In genomic region chr12:50928392-50928791, GRCh38 we compare ENCODE assay signal across 14 cellular contexts. TPM values are rescaled to one million over a fixed set of nuclear protein-coding genes. Genes with fewer than 3 reads are reported as not detected.
DNase-seq lines count a peak whose midpoint lies in the region; ATAC-seq and TF ChIP-seq lines count a peak whose summit lies in the region.
"Had no signal": no experiment of that assay in that cellular context is flagged by ENCODE, and none has a peak within 500 bp of the region (broad histone marks: within the 10 kb centered on the region; RNA-seq: fewer than 3 reads in every experiment).

No MANE protein-coding gene starts in this region.

- TF ChIP-seq EP300 in esophagus muscularis mucosa (IDR thresholded peaks at IDR 0.05) (no peak), ovary (IDR thresholded peaks at IDR 0.05) (no peak)

- no peaks in the 10 kb centered on the region for H3K36me3 Mint-ChIP-seq in HFFc6 (ENCODE audit: low read depth)

- H3K4me2 ChIP-seq in MM.1S (ENCODE audit: low read depth, low read length): peak overlapping the region; percentile 61

- H2AFZ ChIP-seq in MM.1S (ENCODE audit: low read length): no peak overlapping the region

- DNase-seq in MM.1S: no peak
- no peak for DNase-seq in esophagus muscularis mucosa (ENCODE audit: extremely low spot score)
- no peak for DNase-seq in ovary
- no peak for DNase-seq in activated T-cell treated with anti-CD3 and anti-CD28 coated beads, Interleukin-2, amount 50 U/mL, for 1 hour
- DNase-seq in NCI-H146 treated with DMSO at 0.1 percent for 48 hours (lab: John Stamatoyannopoulos, UW; ENCODE audit: unreplicated experiment): no peak
- DNase-seq in HFFc6: no peak
- no peak for DNase-seq in mucosa of descending colon
- DNase-seq: activated CD4-positive, alpha-beta T cell treated with anti-CD3 and anti-CD28 coated beads, Interleukin-2, amount 50 U/mL, for 4 hours; AML-193; brain microvascular endothelial cell; Kasumi-1; OCI-M1; stimulated activated CD4-positive, alpha-beta T cell treated with anti-CD3 and anti-CD28 coated beads, Interleukin-4, amount 100 ng/mL, for 1 hour had no signal

- H4K20me1 ChIP-seq in MM.1S (ENCODE audit: insufficient read depth, low read length): 0 out of 2 replicates have a peak, but pooled peaks cover 15% of the 10 kb centered on the region

- H3K27ac ChIP-seq in 22Rv1 (0 out of 2 replicates have a peak overlapping the region, but pooled peaks have one; percentile 1), MM.1S (ENCODE audit: low read length) (peak overlapping the region; percentile 94; the same call in 1 of the 2 replicates), esophagus muscularis mucosa (replicated peaks in 1 of 4) (peak overlapping the region; percentile 87 to 91 (median 88)), ovary (peak overlapping the region in 1 of 2 donors; percentile 14)
- H3K27ac ChIP-seq: brain microvascular endothelial cell had no signal

- H3K9me2 ChIP-seq in MM.1S (replicated peaks; ENCODE audit: insufficient read depth, low read length): no peaks in the 10 kb centered on the region

- intact Hi-C loops in esophagus muscularis mucosa (cut with DNase I) (loop anchor here (5.0 kb wide), 1 partner anchor 161 kb away; no protein-coding TSS in a partner anchor), ovary (cut with DNase I) (loop anchor here in 2 of 4 donors (10.0 kb wide), 1 partner anchor 56 kb away; no protein-coding TSS in a partner anchor), mucosa of descending colon (cut with DNase I, micrococcal nuclease) (no loop called here)

- H3K9me3 ChIP-seq in MM.1S (replicated peaks; ENCODE audit: insufficient read depth, low read length) (no peaks in the 10 kb centered on the region), esophagus muscularis mucosa (no peaks in the 10 kb centered on the region), ovary (no peaks in the 10 kb centered on the region), mucosa of descending colon (no peaks in the 10 kb centered on the region)

- H3K9ac ChIP-seq in MM.1S (ENCODE audit: low read length): peak overlapping the region; percentile 79; the same call in 1 of the 2 replicates

- H3K4me1 ChIP-seq in MM.1S (ENCODE audit: low read length) (peaks cover 11% of the 10 kb centered on the region), esophagus muscularis mucosa (peaks cover 30 to 68% (median 66%) of the 10 kb centered on the region in 4 donors), ovary (ENCODE audit: insufficient read depth) (peaks cover 6% of the 10 kb centered on the region), mucosa of descending colon (ENCODE audit: low read depth) (peaks cover 35% of the 10 kb centered on the region)

- H3K27ac Mint-ChIP-seq in HFFc6: no peak overlapping the region

- H3K27me3 ChIP-seq in MM.1S (replicated peaks; ENCODE audit: insufficient read depth, low read length) (no peaks in the 10 kb centered on the region), esophagus muscularis mucosa (no peaks in the 10 kb centered on the region), ovary (no peaks in the 10 kb centered on the region)
- H3K27me3 ChIP-seq: brain microvascular endothelial cell had no signal

- WGBS in esophagus muscularis mucosa: 63% methylated on average over 3 of the region's 3 CpGs
- 61 to 73% (median 61%) methylated on average over 3 of the region's 3 CpGs for WGBS in ovary, 3 donors

- H3K4me3 ChIP-seq in MM.1S (ENCODE audit: low read length): peak overlapping the region; percentile 84
- H3K4me3 ChIP-seq in esophagus muscularis mucosa: peak overlapping the region; percentile 72 to 91 (median 83)
- peak overlapping the region; percentile 69 for H3K4me3 ChIP-seq in ovary
- H3K4me3 ChIP-seq in mucosa of descending colon: no peak overlapping the region

- TF ChIP-seq POLR2A in esophagus muscularis mucosa (IDR thresholded peaks at IDR 0.05; ENCODE audit: low read depth) (no peak), ovary (IDR thresholded peaks at IDR 0.05) (no peak)

- no peak for ATAC-seq in mucosa of descending colon

- H3K27me3 Mint-ChIP-seq in HFFc6 (ENCODE audit: insufficient read depth): no peaks in the 10 kb centered on the region

- H3K36me3 ChIP-seq in MM.1S (replicated peaks; ENCODE audit: insufficient read depth, low read length) (peaks cover 9% of the 10 kb centered on the region; the same call in 1 of the 2 replicates), esophagus muscularis mucosa (peaks cover 16 to 30% (median 22%) of the 10 kb centered on the region in 4 donors), ovary (no peaks in the 10 kb centered on the region), mucosa of descending colon (ENCODE audit: low read depth) (no peaks in the 10 kb centered on the region)
- H3K36me3 ChIP-seq: brain microvascular endothelial cell had no signal

- no peaks in the 10 kb centered on the region for H3K9me3 Mint-ChIP-seq in HFFc6

- no peak overlapping the region for H3K4me3 Mint-ChIP-seq in HFFc6

- TF ChIP-seq CTCF in 22Rv1 (IDR thresholded peaks at IDR 0.05) (no peak), MM.1S (IDR thresholded peaks at IDR 0.05; ENCODE audit: low read length) (no peak), esophagus muscularis mucosa (IDR thresholded peaks at IDR 0.05) (no peak), ovary (IDR thresholded peaks at IDR 0.05) (no peak), HFFc6 (IDR thresholded peaks at IDR 0.05) (no peak), mucosa of descending colon (IDR thresholded peaks at IDR 0.05) (no peak)

- peaks cover 82% of the 10 kb centered on the region for H3K79me2 ChIP-seq in MM.1S (ENCODE audit: low read length)

- peaks cover 34% of the 10 kb centered on the region for H3K4me1 Mint-ChIP-seq in HFFc6 (ENCODE audit: low read depth)

- peaks cover 45% of the 10 kb centered on the region for H3F3A ChIP-seq in MM.1S (ENCODE audit: insufficient read depth, low read length)

RNA-seq across cellular contexts. Expression of gene HIGD1C, which starts 24.0 kb away (rescaled TPM):
- total RNA-seq in esophagus muscularis mucosa (not detected), ovary (not detected), mucosa of descending colon (not detected)
- not detected for polyA plus RNA-seq in ovary
- not detected for total RNA-seq in HFFc6 (2021; fragmentation: NEBNext Ultra II Directional; extraction: Animal tissue kit (Norgen Biotek cat#: 25700))
